In genomic region chr1:154764773-154765172, GRCh38 we compare ENCODE assay signal across 28 cellular contexts.
"Had no signal": no experiment of that assay in that cellular context is flagged by ENCODE, and none has a peak within 500 bp of the region (broad histone marks: within the 10 kb centered on the region; RNA-seq: fewer than 3 reads in every experiment).

No MANE protein-coding gene starts in this region.

- H3K79me2 ChIP-seq: hepatocyte had no signal

- FAIRE-seq: colon, endometrium, endothelial cell of umbilical vein, frontal cortex had no signal

- H3K4me3 ChIP-seq: colonic mucosa, coronary artery, dorsolateral prefrontal cortex, esophagus muscularis mucosa, esophagus squamous epithelium, gastrocnemius medialis, gastroesophageal sphincter, heart left ventricle, heart right ventricle, hepatocyte had no signal

- H3K27me3 ChIP-seq: gastrocnemius medialis had no signal

- H3K36me3 ChIP-seq: colonic mucosa, esophagus muscularis mucosa, esophagus squamous epithelium, gastrocnemius medialis, gastroesophageal sphincter, heart left ventricle, heart right ventricle had no signal

- H3K4me1 ChIP-seq: colonic mucosa, foreskin keratinocyte, gastrocnemius medialis had no signal

- ATAC-seq: effector memory CD8-positive, alpha-beta T cell; esophagus mucosa; foreskin keratinocyte; gastrocnemius medialis; gastroesophageal sphincter; heart left ventricle; heart right ventricle had no signal

- H3K9me3 ChIP-seq: colonic mucosa, esophagus muscularis mucosa, esophagus squamous epithelium, gastrocnemius medialis, gastroesophageal sphincter, heart left ventricle, heart right ventricle had no signal

- H2AFZ ChIP-seq: hepatocyte had no signal

- DNase-seq: colonic mucosa; cortex of kidney; dermis blood vessel endothelial cell; dorsolateral prefrontal cortex; effector CD4-positive, alpha-beta T cell; effector CD8-positive, alpha-beta T cell; effector memory CD4-positive, alpha-beta T cell; effector memory CD8-positive, alpha-beta T cell; endodermal cell; erythroblast; esophagus squamous epithelium; foreskin fibroblast; foreskin keratinocyte; foreskin melanocyte; gastrocnemius medialis; glutamatergic neuron; heart left ventricle; heart right ventricle had no signal

- H3K4me2 ChIP-seq: hepatocyte had no signal

- H3K27ac ChIP-seq: colonic mucosa, coronary artery, dorsolateral prefrontal cortex, epithelial cell of prostate, esophagus muscularis mucosa, esophagus squamous epithelium, foreskin keratinocyte, gastrocnemius medialis, gastroesophageal sphincter, heart left ventricle, heart right ventricle, hepatocyte had no signal
